In the genomic region with DNA sequence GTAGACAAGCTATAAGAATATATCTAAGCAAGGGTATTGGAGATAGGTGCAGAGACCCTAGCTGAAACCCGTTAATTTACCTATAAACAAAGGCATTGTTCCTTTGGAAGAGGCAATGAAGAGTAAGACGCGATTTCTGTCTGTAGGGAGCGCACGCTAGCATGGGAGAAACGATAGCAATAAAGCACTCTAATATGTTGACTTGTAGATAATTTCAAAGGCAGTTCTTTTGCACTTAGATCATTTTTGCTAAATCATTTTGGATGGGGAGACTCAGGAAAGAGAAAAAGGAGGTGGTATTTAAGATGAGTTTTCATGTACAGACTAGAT, we compare ENCODE assay signal across 1 cellular context.
TF ChIP-seq lines count a peak whose summit lies in the region.

No MANE protein-coding gene starts in this region.

TF ChIP-seq in endothelial cell of umbilical vein, 7 proteins besides CTCF, POLR2A, EP300 and RAD21 (continued from another document):
- TF ChIP-seq MAX (IDR thresholded peaks at IDR 0.05; ENCODE audit: insufficient read depth, insufficient read length) = no peak
TF ChIP-seq in endothelial cell of umbilical vein: peak in this region for 0.
